9 cellular contexts compared by ENCODE assay signal in genomic region chr20:63741354-63741675, GRCh38. TPM values are rescaled to one million over a fixed set of nuclear protein-coding genes. Genes with fewer than 3 reads are reported as not detected.
DNase-seq lines count a peak whose midpoint lies in the region; ATAC-seq and TF ChIP-seq lines count a peak whose summit lies in the region.
"Had no signal": no experiment of that assay in that cellular context is flagged by ENCODE, and none has a peak within 500 bp of the region (broad histone marks: within the 10 kb centered on the region; RNA-seq: fewer than 3 reads in every experiment).

No MANE protein-coding gene starts in this region.

- no TSS peak for BruUV-seq in A673 (replicated peaks; lab: Mats Ljungman, UMichigan)

- H3K27ac ChIP-seq in A673 (ENCODE audit: low read depth, low read length, poor library complexity, severe bottlenecking): peak overlapping the region; percentile 88

- ATAC-seq in natural killer cell: no peak

- DNase-seq in A673 (ENCODE audit: low spot score) (no peak), HuH-7.5 (ENCODE audit: low spot score) (peak; percentile 64), choroid plexus epithelial cell (ENCODE audit: low read depth) (no peak), natural killer cell (no peak), OCI-M1 (lab: John Stamatoyannopoulos, UW) (no peak), NCI-H524 treated with DMSO at 0.1 percent for 48 hours (lab: John Stamatoyannopoulos, UW) (no peak), NCI-H446 treated with DMSO at 0.1 percent for 48 hours (lab: John Stamatoyannopoulos, UW) (no peak), SK-N-DZ (ENCODE audit: low spot score) (no peak)

- H3K27me3 ChIP-seq in A673 (replicated peaks; ENCODE audit: insufficient read depth, low read depth, low read length, poor library complexity): no peaks in the 10 kb centered on the region

- H3K9me3 ChIP-seq in A673 (ENCODE audit: low read depth, low read length, poor library complexity, severe bottlenecking): no peaks in the 10 kb centered on the region

- peak overlapping the region; percentile 78 for H3K4me3 ChIP-seq in A673 (ENCODE audit: low read depth, low read length, poor library complexity, severe bottlenecking)
- peak overlapping the region; percentile 69 for H3K4me3 ChIP-seq in choroid plexus epithelial cell (ENCODE audit: low read depth, low read length)

- H3K4me1 Mint-ChIP-seq in natural killer cell: peaks cover under 1 to 24% of the 10 kb centered on the region in 2 donors

- POLR2A ChIA-PET in A673 (lab: Charles Lee; ENCODE audit: low non-redundant PET): no interaction called here

- peaks cover 16% of the 10 kb centered on the region for H3K4me1 ChIP-seq in A673 (ENCODE audit: insufficient read depth, low read length, poor library complexity, severe bottlenecking)

- TF ChIP-seq CTCF in A673 (conservative IDR thresholded peaks at IDR 0.05; ENCODE audit: low read depth, low read length) (no peak), choroid plexus epithelial cell (conservative IDR thresholded peaks at IDR 0.05; ENCODE audit: low read depth, low read length) (no peak), natural killer cell (IDR thresholded peaks at IDR 0.05) (no peak)

- H3K36me3 ChIP-seq in A673 (ENCODE audit: insufficient read depth, low read length, poor library complexity, severe bottlenecking): peaks cover 24% of the 10 kb centered on the region

- no peak overlapping the region for H3K27ac Mint-ChIP-seq in natural killer cell
- H3K27ac Mint-ChIP-seq: activated naive CD8-positive, alpha-beta T cell had no signal

- H3K27me3 Mint-ChIP-seq in natural killer cell (ENCODE audit: low read depth in 2 of 2): no peaks in the 10 kb centered on the region
- H3K27me3 Mint-ChIP-seq: activated naive CD8-positive, alpha-beta T cell had no signal

- CTCF ChIA-PET in A673 (lab: Charles Lee): no interaction called here

- no peaks in the 10 kb centered on the region for H3K36me3 Mint-ChIP-seq in natural killer cell
- H3K36me3 Mint-ChIP-seq: activated naive CD8-positive, alpha-beta T cell had no signal

- intact Hi-C loops in A673 (cut with micrococcal nuclease; ENCODE audit: unreplicated experiment): no loop called here
- intact Hi-C loops in natural killer cell (cut with micrococcal nuclease): loop anchor here (5.0 kb wide), 1 partner anchor 34 kb away; the partner anchor contains the start of genes ARFRP1 and ZGPAT

- peak overlapping the region; percentile 37 for H3K4me3 Mint-ChIP-seq in natural killer cell

- no peaks in the 10 kb centered on the region for H3K9me3 Mint-ChIP-seq in natural killer cell

RNA-seq across cellular contexts. Expression of gene SLC2A4RG, which starts 1.7 kb away (rescaled TPM):
- total RNA-seq in A673 (2021) (45.8 and 71.0 TPM in 2 replicates), natural killer cell (100 to 1,000 TPM in 1 of 3 donors, 10 to 100 TPM in 2; 90.4 to 100 (median 95.5) TPM)
- polyA plus RNA-seq in SK-N-DZ (2014; cell fraction: cytosol; rRNA removed): 50.4 and 67.1 TPM in 2 replicates
- polyA plus RNA-seq in SK-N-DZ (2014; cell fraction: nucleus; rRNA removed): 316 and 353 TPM in 2 replicates

RNA-seq across cellular contexts. Expression of gene LIME1, which starts 4.9 kb away (rescaled TPM):
- total RNA-seq in A673 (2021) (15.1 and 16.3 TPM in 2 replicates), natural killer cell (10 to 100 TPM; 86.5 to 94.4 (median 91.7) TPM)
- 22.8 and 33.6 TPM in 2 replicates for polyA plus RNA-seq in SK-N-DZ (2014; cell fraction: cytosol; rRNA removed)
- 394 and 517 TPM in 2 replicates for polyA plus RNA-seq in SK-N-DZ (2014; cell fraction: nucleus; rRNA removed)

RNA-seq across cellular contexts. Expression of gene ZGPAT, which starts 33.5 kb away (rescaled TPM):
- total RNA-seq in A673 (2021) (28.2 and 28.3 TPM in 2 replicates), natural killer cell (10 to 100 TPM; 39.3 to 47.7 (median 46.1) TPM)
- 22.1 and 62.6 TPM in 2 replicates for polyA plus RNA-seq in SK-N-DZ (2014; cell fraction: cytosol; rRNA removed)
- 151 and 241 TPM in 2 replicates for polyA plus RNA-seq in SK-N-DZ (2014; cell fraction: nucleus; rRNA removed)

RNA-seq across cellular contexts. Expression of gene ARFRP1, which starts 33.5 kb away (rescaled TPM):
- 38.9 and 41.1 TPM in 2 replicates for total RNA-seq in A673 (2021)
- 10 to 100 TPM; 43.9 to 55.8 (median 50.6) TPM for total RNA-seq in natural killer cell
- polyA plus RNA-seq in SK-N-DZ (2014; cell fraction: cytosol; rRNA removed): 72.1 and 74.1 TPM in 2 replicates
- polyA plus RNA-seq in SK-N-DZ (2014; cell fraction: nucleus; rRNA removed): 137 and 172 TPM in 2 replicates

RNA-seq across cellular contexts. Expression of gene TNFRSF6B, which starts 44.9 kb away (rescaled TPM):
- total RNA-seq in A673 (2021) (not detected in 2 replicates), natural killer cell (not detected)
- 0.69 and 1.8 TPM in 2 replicates for polyA plus RNA-seq in SK-N-DZ (2014; cell fraction: cytosol; rRNA removed)
- 2.0 and 15.0 TPM in 2 replicates for polyA plus RNA-seq in SK-N-DZ (2014; cell fraction: nucleus; rRNA removed)
